Comparison of ENCODE assay signal across 1 cellular context in the genomic region with DNA sequence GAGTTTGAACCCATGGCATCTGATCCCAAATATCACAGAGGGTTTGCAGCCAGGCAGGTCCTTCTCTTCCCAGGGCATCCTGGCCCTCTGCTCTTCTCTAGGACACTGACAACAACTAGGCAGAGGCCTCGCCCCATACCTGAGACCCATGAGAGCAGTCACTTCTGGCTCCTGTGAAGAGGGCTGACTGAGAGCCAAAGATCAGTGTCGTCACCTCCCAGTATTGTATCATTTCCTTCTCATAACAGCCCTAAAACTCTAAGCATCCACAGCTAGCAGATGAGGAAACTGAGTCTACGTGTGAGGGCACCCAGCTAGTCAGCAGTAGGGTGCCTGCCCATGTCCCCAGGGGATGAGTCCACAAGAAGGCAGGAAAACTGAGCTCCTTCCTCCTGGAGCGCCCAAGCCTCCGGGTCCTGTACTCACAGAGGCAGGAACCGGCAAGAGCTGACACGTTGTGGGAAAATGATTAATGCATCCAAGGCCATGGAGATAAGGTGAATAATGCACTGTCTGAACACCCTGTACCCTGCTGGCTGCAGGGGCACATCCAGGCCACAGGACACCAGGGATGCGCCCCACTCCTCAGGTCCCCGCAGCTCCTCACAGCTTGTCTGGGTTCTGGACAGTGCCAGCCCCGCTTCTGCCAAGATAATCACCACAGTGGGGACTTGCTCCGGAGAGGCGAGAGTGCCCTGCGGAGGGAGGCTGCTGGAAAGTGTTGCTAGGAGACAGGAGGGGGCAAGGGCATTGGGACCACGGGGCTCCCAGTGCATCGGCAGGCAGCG.
TF ChIP-seq lines count a peak whose summit lies in the region.

No MANE protein-coding gene starts in this region.

TF ChIP-seq in WTC11, 78 proteins besides CTCF, POLR2A, EP300 and RAD21 (continued from another document):
- TF ChIP-seq, protein P1, sequence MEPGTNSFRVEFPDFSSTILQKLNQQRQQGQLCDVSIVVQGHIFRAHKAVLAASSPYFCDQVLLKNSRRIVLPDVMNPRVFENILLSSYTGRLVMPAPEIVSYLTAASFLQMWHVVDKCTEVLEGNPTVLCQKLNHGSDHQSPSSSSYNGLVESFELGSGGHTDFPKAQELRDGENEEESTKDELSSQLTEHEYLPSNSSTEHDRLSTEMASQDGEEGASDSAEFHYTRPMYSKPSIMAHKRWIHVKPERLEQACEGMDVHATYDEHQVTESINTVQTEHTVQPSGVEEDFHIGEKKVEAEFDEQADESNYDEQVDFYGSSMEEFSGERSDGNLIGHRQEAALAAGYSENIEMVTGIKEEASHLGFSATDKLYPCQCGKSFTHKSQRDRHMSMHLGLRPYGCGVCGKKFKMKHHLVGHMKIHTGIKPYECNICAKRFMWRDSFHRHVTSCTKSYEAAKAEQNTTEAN (CRISPR knock-in tag; IDR thresholded peaks at IDR 0.05): no peak
- TF ChIP-seq, protein P2, sequence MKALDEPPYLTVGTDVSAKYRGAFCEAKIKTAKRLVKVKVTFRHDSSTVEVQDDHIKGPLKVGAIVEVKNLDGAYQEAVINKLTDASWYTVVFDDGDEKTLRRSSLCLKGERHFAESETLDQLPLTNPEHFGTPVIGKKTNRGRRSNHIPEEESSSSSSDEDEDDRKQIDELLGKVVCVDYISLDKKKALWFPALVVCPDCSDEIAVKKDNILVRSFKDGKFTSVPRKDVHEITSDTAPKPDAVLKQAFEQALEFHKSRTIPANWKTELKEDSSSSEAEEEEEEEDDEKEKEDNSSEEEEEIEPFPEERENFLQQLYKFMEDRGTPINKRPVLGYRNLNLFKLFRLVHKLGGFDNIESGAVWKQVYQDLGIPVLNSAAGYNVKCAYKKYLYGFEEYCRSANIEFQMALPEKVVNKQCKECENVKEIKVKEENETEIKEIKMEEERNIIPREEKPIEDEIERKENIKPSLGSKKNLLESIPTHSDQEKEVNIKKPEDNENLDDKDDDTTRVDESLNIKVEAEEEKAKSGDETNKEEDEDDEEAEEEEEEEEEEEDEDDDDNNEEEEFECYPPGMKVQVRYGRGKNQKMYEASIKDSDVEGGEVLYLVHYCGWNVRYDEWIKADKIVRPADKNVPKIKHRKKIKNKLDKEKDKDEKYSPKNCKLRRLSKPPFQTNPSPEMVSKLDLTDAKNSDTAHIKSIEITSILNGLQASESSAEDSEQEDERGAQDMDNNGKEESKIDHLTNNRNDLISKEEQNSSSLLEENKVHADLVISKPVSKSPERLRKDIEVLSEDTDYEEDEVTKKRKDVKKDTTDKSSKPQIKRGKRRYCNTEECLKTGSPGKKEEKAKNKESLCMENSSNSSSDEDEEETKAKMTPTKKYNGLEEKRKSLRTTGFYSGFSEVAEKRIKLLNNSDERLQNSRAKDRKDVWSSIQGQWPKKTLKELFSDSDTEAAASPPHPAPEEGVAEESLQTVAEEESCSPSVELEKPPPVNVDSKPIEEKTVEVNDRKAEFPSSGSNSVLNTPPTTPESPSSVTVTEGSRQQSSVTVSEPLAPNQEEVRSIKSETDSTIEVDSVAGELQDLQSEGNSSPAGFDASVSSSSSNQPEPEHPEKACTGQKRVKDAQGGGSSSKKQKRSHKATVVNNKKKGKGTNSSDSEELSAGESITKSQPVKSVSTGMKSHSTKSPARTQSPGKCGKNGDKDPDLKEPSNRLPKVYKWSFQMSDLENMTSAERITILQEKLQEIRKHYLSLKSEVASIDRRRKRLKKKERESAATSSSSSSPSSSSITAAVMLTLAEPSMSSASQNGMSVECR (CRISPR knock-in tag; IDR thresholded peaks at IDR 0.05; ENCODE audit: borderline replicate concordance): no peak
- TF ChIP-seq, protein P3, sequence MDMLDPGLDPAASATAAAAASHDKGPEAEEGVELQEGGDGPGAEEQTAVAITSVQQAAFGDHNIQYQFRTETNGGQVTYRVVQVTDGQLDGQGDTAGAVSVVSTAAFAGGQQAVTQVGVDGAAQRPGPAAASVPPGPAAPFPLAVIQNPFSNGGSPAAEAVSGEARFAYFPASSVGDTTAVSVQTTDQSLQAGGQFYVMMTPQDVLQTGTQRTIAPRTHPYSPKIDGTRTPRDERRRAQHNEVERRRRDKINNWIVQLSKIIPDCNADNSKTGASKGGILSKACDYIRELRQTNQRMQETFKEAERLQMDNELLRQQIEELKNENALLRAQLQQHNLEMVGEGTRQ (CRISPR knock-in tag; IDR thresholded peaks at IDR 0.05): no peak
- TF ChIP-seq FOXP1 (CRISPR knock-in tag; IDR thresholded peaks at IDR 0.05; ENCODE audit: borderline replicate concordance): no peak
- TF ChIP-seq PRRX2 (CRISPR knock-in tag; IDR thresholded peaks at IDR 0.05): no peak
